Comparison of ENCODE assay signal across 26 cellular contexts in genomic region chr15:41056810-41057209, GRCh38.
"Had no signal": no experiment of that assay in that cellular context is flagged by ENCODE, and none has a peak within 500 bp of the region (broad histone marks: within the 10 kb centered on the region; RNA-seq: fewer than 3 reads in every experiment).

No MANE protein-coding gene starts in this region.

- H3K4me3 Mint-ChIP-seq: dendritic cell treated with granulocyte-macrophage colony-stimulating factor and Interleukin-4, amounts not matched to agents 40 ng/mL and 50 ng/mL, for 4 days; immature natural killer cell; naive thymus-derived CD8-positive, alpha-beta T cell; stimulated activated naive B cell treated with anti-CD40 and anti-IgM and Interleukin-4, amounts not matched to agents 10 μg/mL and 1 μg/mL and 100 μg/mL, for 72 hours; stimulated activated naive CD8-positive, alpha-beta T cell treated with anti-CD3 and anti-CD28 coated beads, Interleukin-15, Interleukin-2, amounts not matched to agents 100 ng/mL and 50 ng/mL, for 24 hours had no signal

- DNase-seq: colonic mucosa; effector memory CD4-positive, alpha-beta T cell; erythroblast; esophagus squamous epithelium; foreskin melanocyte; hypothalamus; immature natural killer cell; left ventricle myocardium superior; lower lobe of right lung; naive thymus-derived CD8-positive, alpha-beta T cell; right cardiac atrium; spleen; stimulated activated CD4-positive, alpha-beta T cell treated with anti-CD3 and anti-CD28 coated beads, Interleukin-4, amount 100 ng/mL, for 4 hours; stimulated activated naive B cell treated with anti-CD40 and anti-IgM and Interleukin-4, amounts not matched to agents 10 μg/mL and 1 μg/mL and 100 μg/mL, for 72 hours; upper lobe of left lung had no signal

- H3K79me2 ChIP-seq: parathyroid adenoma had no signal

- H3K27ac ChIP-seq: colonic mucosa, esophagus squamous epithelium, lower lobe of right lung, neutrophil, parathyroid adenoma, prostate gland, skin epidermis, spleen, thoracic aorta, tibial nerve, upper lobe of left lung had no signal

- H2AFZ ChIP-seq: parathyroid adenoma had no signal

- H3K9me3 Mint-ChIP-seq: dendritic cell treated with granulocyte-macrophage colony-stimulating factor and Interleukin-4, amounts not matched to agents 40 ng/mL and 50 ng/mL, for 4 days; stimulated activated naive B cell treated with anti-CD40 and anti-IgM and Interleukin-4, amounts not matched to agents 10 μg/mL and 1 μg/mL and 100 μg/mL, for 72 hours had no signal

- H3K9ac ChIP-seq: parathyroid adenoma had no signal

- ATAC-seq: left ventricle myocardium superior; lower lobe of right lung; naive thymus-derived CD8-positive, alpha-beta T cell; right cardiac atrium; stimulated activated naive B cell treated with anti-CD40 and anti-IgM and Interleukin-4, amounts not matched to agents 10 μg/mL and 1 μg/mL and 100 μg/mL, for 72 hours had no signal

- H3K27ac Mint-ChIP-seq: dendritic cell treated with granulocyte-macrophage colony-stimulating factor and Interleukin-4, amounts not matched to agents 40 ng/mL and 50 ng/mL, for 4 days; immature natural killer cell; stimulated activated naive CD8-positive, alpha-beta T cell treated with anti-CD3 and anti-CD28 coated beads, Interleukin-15, Interleukin-2, amounts not matched to agents 100 ng/mL and 50 ng/mL, for 24 hours had no signal

- H3K27me3 Mint-ChIP-seq: dendritic cell treated with granulocyte-macrophage colony-stimulating factor and Interleukin-4, amounts not matched to agents 40 ng/mL and 50 ng/mL, for 4 days; naive thymus-derived CD8-positive, alpha-beta T cell; stimulated activated naive B cell treated with anti-CD40 and anti-IgM and Interleukin-4, amounts not matched to agents 10 μg/mL and 1 μg/mL and 100 μg/mL, for 72 hours; stimulated activated naive CD8-positive, alpha-beta T cell treated with anti-CD3 and anti-CD28 coated beads, Interleukin-15, Interleukin-2, amounts not matched to agents 100 ng/mL and 50 ng/mL, for 24 hours had no signal

- H3K9me3 ChIP-seq: colonic mucosa, neutrophil, prostate gland had no signal

- FAIRE-seq: endometrium, keratinocyte, urothelium cell line had no signal

- H3K4me1 ChIP-seq: colonic mucosa, esophagus squamous epithelium, lower lobe of right lung, parathyroid adenoma, prostate gland, spleen, tibial nerve, upper lobe of left lung had no signal

- H3K4me1 Mint-ChIP-seq: immature natural killer cell; stimulated activated naive B cell treated with anti-CD40 and anti-IgM and Interleukin-4, amounts not matched to agents 10 μg/mL and 1 μg/mL and 100 μg/mL, for 72 hours had no signal

- H3K4me3 ChIP-seq: colonic mucosa, esophagus squamous epithelium, lower lobe of right lung, prostate gland, skin epidermis, spleen, thoracic aorta, tibial nerve, upper lobe of left lung had no signal

- H3K27me3 ChIP-seq: colonic mucosa, esophagus squamous epithelium, neutrophil, spleen, tibial nerve, upper lobe of left lung had no signal
